ENCODE assay signal across 1 cellular context in the genomic region with DNA sequence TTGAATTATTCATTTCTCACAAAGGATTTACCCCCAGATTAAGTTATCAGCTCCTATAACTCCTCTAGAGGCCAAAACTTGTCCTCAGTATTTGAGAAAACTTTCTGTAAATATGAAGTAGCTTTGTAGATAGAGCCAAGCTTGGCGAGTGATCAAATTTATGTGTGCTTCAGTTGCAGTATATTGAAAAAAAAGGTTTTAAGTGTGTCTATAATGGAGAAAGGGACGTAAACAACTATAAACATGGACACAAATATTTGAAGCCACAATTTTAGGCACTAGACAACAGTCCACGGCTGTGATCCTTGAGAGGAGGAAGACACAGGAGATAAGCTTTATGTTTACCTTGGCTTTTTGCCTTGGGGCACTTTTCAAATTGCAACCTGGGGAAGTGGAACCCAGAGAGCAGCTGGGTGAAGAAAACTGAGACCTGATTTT.
A peak's percentile ranks its signal among the peaks of the same experiment; 100 is the strongest.
TF ChIP-seq lines count a peak whose summit lies in the region.

No MANE protein-coding gene starts in this region.

TF ChIP-seq in HEK293, 187 proteins besides CTCF, POLR2A, EP300 and RAD21 (continued from another document):
- TF ChIP-seq, protein P1, sequence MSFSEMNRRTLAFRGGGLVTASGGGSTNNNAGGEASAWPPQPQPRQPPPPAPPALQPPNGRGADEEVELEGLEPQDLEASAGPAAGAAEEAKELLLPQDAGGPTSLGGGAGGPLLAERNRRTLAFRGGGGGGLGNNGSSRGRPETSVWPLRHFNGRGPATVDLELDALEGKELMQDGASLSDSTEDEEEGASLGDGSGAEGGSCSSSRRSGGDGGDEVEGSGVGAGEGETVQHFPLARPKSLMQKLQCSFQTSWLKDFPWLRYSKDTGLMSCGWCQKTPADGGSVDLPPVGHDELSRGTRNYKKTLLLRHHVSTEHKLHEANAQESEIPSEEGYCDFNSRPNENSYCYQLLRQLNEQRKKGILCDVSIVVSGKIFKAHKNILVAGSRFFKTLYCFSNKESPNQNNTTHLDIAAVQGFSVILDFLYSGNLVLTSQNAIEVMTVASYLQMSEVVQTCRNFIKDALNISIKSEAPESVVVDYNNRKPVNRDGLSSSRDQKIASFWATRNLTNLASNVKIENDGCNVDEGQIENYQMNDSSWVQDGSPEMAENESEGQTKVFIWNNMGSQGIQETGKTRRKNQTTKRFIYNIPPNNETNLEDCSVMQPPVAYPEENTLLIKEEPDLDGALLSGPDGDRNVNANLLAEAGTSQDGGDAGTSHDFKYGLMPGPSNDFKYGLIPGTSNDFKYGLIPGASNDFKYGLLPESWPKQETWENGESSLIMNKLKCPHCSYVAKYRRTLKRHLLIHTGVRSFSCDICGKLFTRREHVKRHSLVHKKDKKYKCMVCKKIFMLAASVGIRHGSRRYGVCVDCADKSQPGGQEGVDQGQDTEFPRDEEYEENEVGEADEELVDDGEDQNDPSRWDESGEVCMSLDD (tag by site-specific recombination; IDR thresholded peaks at IDR 0.05), result no peak
- TF ChIP-seq ZNF768 (tag by site-specific recombination; IDR thresholded peaks at IDR 0.05) (no peak), ZNF202 (tag by site-specific recombination; IDR thresholded peaks at IDR 0.05; ENCODE audit: borderline replicate concordance) (no peak), ZNF10 (tag by site-specific recombination; IDR thresholded peaks at IDR 0.05) (no peak), ZNF664 (tag by site-specific recombination; IDR thresholded peaks at IDR 0.05) (peak; percentile 74; the same call in 1 of the 2 replicates), SCRT2 (tag by site-specific recombination; IDR thresholded peaks at IDR 0.05) (no peak), ZNF558 (tag by site-specific recombination; IDR thresholded peaks at IDR 0.05) (no peak), ZNF660 (tag by site-specific recombination; IDR thresholded peaks at IDR 0.05) (no peak), OSR2 (tag by site-specific recombination; IDR thresholded peaks at IDR 0.05) (no peak), ZNF747 (tag by site-specific recombination; IDR thresholded peaks at IDR 0.05) (no peak), ZNF600 (tag by site-specific recombination; IDR thresholded peaks at IDR 0.05) (no peak), PRDM1 (tag by site-specific recombination; IDR thresholded peaks at IDR 0.05) (no peak), BCL11B (tag by site-specific recombination; IDR thresholded peaks at IDR 0.05; ENCODE audit: low read depth) (no peak)
- TF ChIP-seq, protein P2, sequence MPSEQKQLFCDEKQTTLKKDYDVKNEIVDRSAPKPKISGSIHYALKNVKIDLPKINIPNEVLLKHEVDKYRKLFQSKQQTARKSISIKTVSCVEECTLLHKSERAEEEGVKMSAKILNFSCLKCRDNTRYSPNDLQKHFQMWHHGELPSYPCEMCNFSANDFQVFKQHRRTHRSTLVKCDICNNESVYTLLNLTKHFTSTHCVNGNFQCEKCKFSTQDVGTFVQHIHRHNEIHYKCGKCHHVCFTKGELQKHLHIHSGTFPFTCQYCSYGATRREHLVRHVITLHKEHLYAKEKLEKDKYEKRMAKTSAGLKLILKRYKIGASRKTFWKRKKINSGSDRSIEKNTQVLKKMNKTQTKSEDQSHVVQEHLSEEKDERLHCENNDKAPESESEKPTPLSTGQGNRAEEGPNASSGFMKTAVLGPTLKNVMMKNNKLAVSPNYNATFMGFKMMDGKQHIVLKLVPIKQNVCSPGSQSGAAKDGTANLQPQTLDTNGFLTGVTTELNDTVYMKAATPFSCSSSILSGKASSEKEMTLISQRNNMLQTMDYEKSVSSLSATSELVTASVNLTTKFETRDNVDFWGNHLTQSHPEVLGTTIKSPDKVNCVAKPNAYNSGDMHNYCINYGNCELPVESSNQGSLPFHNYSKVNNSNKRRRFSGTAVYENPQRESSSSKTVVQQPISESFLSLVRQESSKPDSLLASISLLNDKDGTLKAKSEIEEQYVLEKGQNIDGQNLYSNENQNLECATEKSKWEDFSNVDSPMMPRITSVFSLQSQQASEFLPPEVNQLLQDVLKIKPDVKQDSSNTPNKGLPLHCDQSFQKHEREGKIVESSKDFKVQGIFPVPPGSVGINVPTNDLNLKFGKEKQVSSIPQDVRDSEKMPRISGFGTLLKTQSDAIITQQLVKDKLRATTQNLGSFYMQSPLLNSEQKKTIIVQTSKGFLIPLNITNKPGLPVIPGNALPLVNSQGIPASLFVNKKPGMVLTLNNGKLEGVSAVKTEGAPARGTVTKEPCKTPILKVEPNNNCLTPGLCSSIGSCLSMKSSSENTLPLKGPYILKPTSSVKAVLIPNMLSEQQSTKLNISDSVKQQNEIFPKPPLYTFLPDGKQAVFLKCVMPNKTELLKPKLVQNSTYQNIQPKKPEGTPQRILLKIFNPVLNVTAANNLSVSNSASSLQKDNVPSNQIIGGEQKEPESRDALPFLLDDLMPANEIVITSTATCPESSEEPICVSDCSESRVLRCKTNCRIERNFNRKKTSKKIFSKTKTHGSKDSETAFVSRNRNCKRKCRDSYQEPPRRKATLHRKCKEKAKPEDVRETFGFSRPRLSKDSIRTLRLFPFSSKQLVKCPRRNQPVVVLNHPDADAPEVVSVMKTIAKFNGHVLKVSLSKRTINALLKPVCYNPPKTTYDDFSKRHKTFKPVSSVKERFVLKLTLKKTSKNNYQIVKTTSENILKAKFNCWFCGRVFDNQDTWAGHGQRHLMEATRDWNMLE (tag by site-specific recombination; conservative IDR thresholded peaks at IDR 0.05; ENCODE audit: low read depth), result no peak
- TF ChIP-seq, protein P3, sequence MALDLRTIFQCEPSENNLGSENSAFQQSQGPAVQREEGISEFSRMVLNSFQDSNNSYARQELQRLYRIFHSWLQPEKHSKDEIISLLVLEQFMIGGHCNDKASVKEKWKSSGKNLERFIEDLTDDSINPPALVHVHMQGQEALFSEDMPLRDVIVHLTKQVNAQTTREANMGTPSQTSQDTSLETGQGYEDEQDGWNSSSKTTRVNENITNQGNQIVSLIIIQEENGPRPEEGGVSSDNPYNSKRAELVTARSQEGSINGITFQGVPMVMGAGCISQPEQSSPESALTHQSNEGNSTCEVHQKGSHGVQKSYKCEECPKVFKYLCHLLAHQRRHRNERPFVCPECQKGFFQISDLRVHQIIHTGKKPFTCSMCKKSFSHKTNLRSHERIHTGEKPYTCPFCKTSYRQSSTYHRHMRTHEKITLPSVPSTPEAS (tag by site-specific recombination; IDR thresholded peaks at IDR 0.05), result no peak
- TF ChIP-seq, protein P4, sequence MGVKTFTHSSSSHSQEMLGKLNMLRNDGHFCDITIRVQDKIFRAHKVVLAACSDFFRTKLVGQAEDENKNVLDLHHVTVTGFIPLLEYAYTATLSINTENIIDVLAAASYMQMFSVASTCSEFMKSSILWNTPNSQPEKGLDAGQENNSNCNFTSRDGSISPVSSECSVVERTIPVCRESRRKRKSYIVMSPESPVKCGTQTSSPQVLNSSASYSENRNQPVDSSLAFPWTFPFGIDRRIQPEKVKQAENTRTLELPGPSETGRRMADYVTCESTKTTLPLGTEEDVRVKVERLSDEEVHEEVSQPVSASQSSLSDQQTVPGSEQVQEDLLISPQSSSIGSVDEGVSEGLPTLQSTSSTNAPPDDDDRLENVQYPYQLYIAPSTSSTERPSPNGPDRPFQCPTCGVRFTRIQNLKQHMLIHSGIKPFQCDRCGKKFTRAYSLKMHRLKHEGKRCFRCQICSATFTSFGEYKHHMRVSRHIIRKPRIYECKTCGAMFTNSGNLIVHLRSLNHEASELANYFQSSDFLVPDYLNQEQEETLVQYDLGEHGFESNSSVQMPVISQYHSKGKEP (tag by site-specific recombination; IDR thresholded peaks at IDR 0.05), result 0 out of 2 replicates have a peak, but pooled peaks have one; percentile 57
- TF ChIP-seq, protein P5, sequence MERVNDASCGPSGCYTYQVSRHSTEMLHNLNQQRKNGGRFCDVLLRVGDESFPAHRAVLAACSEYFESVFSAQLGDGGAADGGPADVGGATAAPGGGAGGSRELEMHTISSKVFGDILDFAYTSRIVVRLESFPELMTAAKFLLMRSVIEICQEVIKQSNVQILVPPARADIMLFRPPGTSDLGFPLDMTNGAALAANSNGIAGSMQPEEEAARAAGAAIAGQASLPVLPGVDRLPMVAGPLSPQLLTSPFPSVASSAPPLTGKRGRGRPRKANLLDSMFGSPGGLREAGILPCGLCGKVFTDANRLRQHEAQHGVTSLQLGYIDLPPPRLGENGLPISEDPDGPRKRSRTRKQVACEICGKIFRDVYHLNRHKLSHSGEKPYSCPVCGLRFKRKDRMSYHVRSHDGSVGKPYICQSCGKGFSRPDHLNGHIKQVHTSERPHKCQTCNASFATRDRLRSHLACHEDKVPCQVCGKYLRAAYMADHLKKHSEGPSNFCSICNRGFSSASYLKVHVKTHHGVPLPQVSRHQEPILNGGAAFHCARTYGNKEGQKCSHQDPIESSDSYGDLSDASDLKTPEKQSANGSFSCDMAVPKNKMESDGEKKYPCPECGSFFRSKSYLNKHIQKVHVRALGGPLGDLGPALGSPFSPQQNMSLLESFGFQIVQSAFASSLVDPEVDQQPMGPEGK (tag by site-specific recombination; IDR thresholded peaks at IDR 0.05), result no peak
- TF ChIP-seq, protein P6, sequence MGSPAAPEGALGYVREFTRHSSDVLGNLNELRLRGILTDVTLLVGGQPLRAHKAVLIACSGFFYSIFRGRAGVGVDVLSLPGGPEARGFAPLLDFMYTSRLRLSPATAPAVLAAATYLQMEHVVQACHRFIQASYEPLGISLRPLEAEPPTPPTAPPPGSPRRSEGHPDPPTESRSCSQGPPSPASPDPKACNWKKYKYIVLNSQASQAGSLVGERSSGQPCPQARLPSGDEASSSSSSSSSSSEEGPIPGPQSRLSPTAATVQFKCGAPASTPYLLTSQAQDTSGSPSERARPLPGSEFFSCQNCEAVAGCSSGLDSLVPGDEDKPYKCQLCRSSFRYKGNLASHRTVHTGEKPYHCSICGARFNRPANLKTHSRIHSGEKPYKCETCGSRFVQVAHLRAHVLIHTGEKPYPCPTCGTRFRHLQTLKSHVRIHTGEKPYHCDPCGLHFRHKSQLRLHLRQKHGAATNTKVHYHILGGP (tag by site-specific recombination; IDR thresholded peaks at IDR 0.05), result no peak
- TF ChIP-seq, protein P7, sequence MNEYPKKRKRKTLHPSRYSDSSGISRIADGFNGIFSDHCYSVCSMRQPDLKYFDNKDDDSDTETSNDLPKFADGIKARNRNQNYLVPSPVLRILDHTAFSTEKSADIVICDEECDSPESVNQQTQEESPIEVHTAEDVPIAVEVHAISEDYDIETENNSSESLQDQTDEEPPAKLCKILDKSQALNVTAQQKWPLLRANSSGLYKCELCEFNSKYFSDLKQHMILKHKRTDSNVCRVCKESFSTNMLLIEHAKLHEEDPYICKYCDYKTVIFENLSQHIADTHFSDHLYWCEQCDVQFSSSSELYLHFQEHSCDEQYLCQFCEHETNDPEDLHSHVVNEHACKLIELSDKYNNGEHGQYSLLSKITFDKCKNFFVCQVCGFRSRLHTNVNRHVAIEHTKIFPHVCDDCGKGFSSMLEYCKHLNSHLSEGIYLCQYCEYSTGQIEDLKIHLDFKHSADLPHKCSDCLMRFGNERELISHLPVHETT (tag by site-specific recombination; IDR thresholded peaks at IDR 0.05), result no peak
- TF ChIP-seq, protein P8, sequence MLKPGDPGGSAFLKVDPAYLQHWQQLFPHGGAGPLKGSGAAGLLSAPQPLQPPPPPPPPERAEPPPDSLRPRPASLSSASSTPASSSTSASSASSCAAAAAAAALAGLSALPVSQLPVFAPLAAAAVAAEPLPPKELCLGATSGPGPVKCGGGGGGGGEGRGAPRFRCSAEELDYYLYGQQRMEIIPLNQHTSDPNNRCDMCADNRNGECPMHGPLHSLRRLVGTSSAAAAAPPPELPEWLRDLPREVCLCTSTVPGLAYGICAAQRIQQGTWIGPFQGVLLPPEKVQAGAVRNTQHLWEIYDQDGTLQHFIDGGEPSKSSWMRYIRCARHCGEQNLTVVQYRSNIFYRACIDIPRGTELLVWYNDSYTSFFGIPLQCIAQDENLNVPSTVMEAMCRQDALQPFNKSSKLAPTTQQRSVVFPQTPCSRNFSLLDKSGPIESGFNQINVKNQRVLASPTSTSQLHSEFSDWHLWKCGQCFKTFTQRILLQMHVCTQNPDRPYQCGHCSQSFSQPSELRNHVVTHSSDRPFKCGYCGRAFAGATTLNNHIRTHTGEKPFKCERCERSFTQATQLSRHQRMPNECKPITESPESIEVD (tag by site-specific recombination; IDR thresholded peaks at IDR 0.05), result peak; percentile 76
- TF ChIP-seq, protein P9, sequence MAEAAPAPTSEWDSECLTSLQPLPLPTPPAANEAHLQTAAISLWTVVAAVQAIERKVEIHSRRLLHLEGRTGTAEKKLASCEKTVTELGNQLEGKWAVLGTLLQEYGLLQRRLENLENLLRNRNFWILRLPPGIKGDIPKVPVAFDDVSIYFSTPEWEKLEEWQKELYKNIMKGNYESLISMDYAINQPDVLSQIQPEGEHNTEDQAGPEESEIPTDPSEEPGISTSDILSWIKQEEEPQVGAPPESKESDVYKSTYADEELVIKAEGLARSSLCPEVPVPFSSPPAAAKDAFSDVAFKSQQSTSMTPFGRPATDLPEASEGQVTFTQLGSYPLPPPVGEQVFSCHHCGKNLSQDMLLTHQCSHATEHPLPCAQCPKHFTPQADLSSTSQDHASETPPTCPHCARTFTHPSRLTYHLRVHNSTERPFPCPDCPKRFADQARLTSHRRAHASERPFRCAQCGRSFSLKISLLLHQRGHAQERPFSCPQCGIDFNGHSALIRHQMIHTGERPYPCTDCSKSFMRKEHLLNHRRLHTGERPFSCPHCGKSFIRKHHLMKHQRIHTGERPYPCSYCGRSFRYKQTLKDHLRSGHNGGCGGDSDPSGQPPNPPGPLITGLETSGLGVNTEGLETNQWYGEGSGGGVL (tag by site-specific recombination; IDR thresholded peaks at IDR 0.05), result no peak
- TF ChIP-seq, protein P10, sequence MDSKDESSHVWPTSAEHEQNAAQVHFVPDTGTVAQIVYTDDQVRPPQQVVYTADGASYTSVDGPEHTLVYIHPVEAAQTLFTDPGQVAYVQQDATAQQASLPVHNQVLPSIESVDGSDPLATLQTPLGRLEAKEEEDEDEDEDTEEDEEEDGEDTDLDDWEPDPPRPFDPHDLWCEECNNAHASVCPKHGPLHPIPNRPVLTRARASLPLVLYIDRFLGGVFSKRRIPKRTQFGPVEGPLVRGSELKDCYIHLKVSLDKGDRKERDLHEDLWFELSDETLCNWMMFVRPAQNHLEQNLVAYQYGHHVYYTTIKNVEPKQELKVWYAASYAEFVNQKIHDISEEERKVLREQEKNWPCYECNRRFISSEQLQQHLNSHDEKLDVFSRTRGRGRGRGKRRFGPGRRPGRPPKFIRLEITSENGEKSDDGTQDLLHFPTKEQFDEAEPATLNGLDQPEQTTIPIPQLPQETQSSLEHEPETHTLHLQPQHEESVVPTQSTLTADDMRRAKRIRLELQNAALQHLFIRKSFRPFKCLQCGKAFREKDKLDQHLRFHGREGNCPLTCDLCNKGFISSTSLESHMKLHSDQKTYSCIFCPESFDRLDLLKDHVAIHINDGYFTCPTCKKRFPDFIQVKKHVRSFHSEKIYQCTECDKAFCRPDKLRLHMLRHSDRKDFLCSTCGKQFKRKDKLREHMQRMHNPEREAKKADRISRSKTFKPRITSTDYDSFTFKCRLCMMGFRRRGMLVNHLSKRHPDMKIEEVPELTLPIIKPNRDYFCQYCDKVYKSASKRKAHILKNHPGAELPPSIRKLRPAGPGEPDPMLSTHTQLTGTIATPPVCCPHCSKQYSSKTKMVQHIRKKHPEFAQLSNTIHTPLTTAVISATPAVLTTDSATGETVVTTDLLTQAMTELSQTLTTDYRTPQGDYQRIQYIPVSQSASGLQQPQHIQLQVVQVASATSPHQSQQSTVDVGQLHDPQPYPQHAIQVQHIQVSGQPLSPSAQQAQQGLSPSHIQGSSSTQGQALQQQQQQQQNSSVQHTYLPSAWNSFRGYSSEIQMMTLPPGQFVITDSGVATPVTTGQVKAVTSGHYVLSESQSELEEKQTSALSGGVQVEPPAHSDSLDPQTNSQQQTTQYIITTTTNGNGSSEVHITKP (tag by site-specific recombination; IDR thresholded peaks at IDR 0.05), result peak; percentile 23; the same call in 1 of the 2 replicates
